1 cellular context compared by ENCODE assay signal in genomic region chr1:212738330-212738729, GRCh38.
TF ChIP-seq lines count a peak whose summit lies in the region.

No MANE protein-coding gene starts in this region.

TF ChIP-seq in IMR-90, 13 proteins besides CTCF, POLR2A, EP300 and RAD21:
- TF ChIP-seq NFE2L2 (IDR thresholded peaks at IDR 0.05; ENCODE audit: low read depth, low read length) = no peak
- no peak for TF ChIP-seq CEBPB (IDR thresholded peaks at IDR 0.05; ENCODE audit: low read depth, low read length)
- TF ChIP-seq CHD1 (IDR thresholded peaks at IDR 0.05; ENCODE audit: low read depth, low read length) = no peak
- TF ChIP-seq SMC3 (IDR thresholded peaks at IDR 0.05; ENCODE audit: low read depth, low read length) = no peak
